In genomic region chr20:64149141-64149540, GRCh38 we compare ENCODE assay signal across 29 cellular contexts. TPM values are rescaled to one million over a fixed set of nuclear protein-coding genes. Genes with fewer than 3 reads are reported as not detected.
"Had no signal": no experiment of that assay in that cellular context is flagged by ENCODE, and none has a peak within 500 bp of the region (broad histone marks: within the 10 kb centered on the region; RNA-seq: fewer than 3 reads in every experiment).

No MANE protein-coding gene starts in this region.

- H3K4me3 ChIP-seq: ascending aorta, body of pancreas, K562, SJSA1 had no signal

- H3K9me3 ChIP-seq: ascending aorta had no signal

- H3K36me3 ChIP-seq: ascending aorta, SJSA1 had no signal

- H3K27ac ChIP-seq: ascending aorta, body of pancreas, SJSA1 had no signal

- FAIRE-seq: K562 had no signal

- DNase-seq: activated CD4-positive, alpha-beta T cell treated with anti-CD3 and anti-CD28 coated beads for 48 hours; activated CD4-positive, alpha-beta T cell treated with anti-CD3 and anti-CD28 coated beads, Interleukin-2, amount 50 U/mL, for 4 hours; activated CD4-positive, CD25-positive, alpha-beta regulatory T cell treated with anti-CD3 and anti-CD28 coated beads, Interleukin-2, amount 50 U/mL, for 72 hours; activated CD8-positive, alpha-beta memory T cell treated with anti-CD3 and anti-CD28 coated beads, Interleukin-2, amount 50 U/mL, for 48 hours; activated CD8-positive, alpha-beta T cell treated with anti-CD3 and anti-CD28 coated beads, Interleukin-2, amount 10 ng/mL, durations not matched to agents 7 days and 5 days; activated gamma-delta T cell treated with Interleukin-2 at 50 U/mL for 16 hours; activated T-cell treated with anti-CD3 and anti-CD28 coated beads, Interleukin-2, amount 50 U/mL, for 1 hour; body of pancreas; Karpas-422; MM.1S; NCI-H1105; NCI-H1436; NCI-H1694 treated with DMSO at 0.1 percent for 48 hours; NCI-H2029 treated with DMSO at 0.1 percent for 48 hours; NCI-H510A treated with DMSO at 0.1 percent for 48 hours; NCI-H69; NK-92 treated with Interleukin-12 subunit alpha and Interleukin-12 subunit beta, amount 100 ng/mL, for 24 hours; OCI-M1; RPMI8226; SW 1271 had no signal

- ATAC-seq: activated CD8-positive, alpha-beta T cell treated with anti-CD3 and anti-CD28 coated beads, Interleukin-2, amount 10 ng/mL, durations not matched to agents 7 days and 5 days; body of pancreas; K562; Panc1; SK-N-SH treated with all-trans-retinoic acid at 6 μM for 48 hours had no signal

- H3K4me1 ChIP-seq: ascending aorta, body of pancreas, SJSA1 had no signal

- H3K27me3 ChIP-seq: ascending aorta, body of pancreas, SJSA1 had no signal

RNA-seq across cellular contexts. Expression of gene MYT1, which starts 15.1 kb away (rescaled TPM):
- total RNA-seq: activated CD8-positive, alpha-beta T cell treated with anti-CD3 and anti-CD28 coated beads, Interleukin-2, amount 10 ng/mL, durations not matched to agents 7 days and 5 days; activated T-helper 1 cell treated with anti-CD3 and anti-CD28 coated beads, Interleukin-12 subunit alpha, Interleukin-12 subunit beta, Interleukin-2, Interleukin-4 antibody, amounts not matched to agents 30 ng/mL and 10 ng/mL and 1 ng/mL, durations not matched to agents 14 hours and 24 hours and 36 hours; ascending aorta; bronchial epithelial cell; SJSA1; T-helper 1 cell treated with Interleukin-12 subunit alpha and Interleukin-12 subunit beta and Interleukin-4 antibody, amounts not matched to agents 30 ng/mL and 1 ng/mL, for 36 hours had no signal

RNA-seq across cellular contexts. Expression of gene NPBWR2, which starts 41.8 kb away (rescaled TPM):
- total RNA-seq: activated CD8-positive, alpha-beta T cell treated with anti-CD3 and anti-CD28 coated beads, Interleukin-2, amount 10 ng/mL, durations not matched to agents 7 days and 5 days; activated T-helper 1 cell treated with anti-CD3 and anti-CD28 coated beads, Interleukin-12 subunit alpha, Interleukin-12 subunit beta, Interleukin-2, Interleukin-4 antibody, amounts not matched to agents 30 ng/mL and 10 ng/mL and 1 ng/mL, durations not matched to agents 14 hours and 24 hours and 36 hours; ascending aorta; body of pancreas; bronchial epithelial cell; K562; Right ventricle myocardium superior; SJSA1; T-helper 1 cell treated with Interleukin-12 subunit alpha and Interleukin-12 subunit beta and Interleukin-4 antibody, amounts not matched to agents 30 ng/mL and 1 ng/mL, for 36 hours had no signal
- polyA plus RNA-seq: K562 had no signal
